ENCODE assay signal across 15 cellular contexts in genomic region chr4:105184316-105184988, GRCh38. TPM values are rescaled to one million over a fixed set of nuclear protein-coding genes. Genes with fewer than 3 reads are reported as not detected.
DNase-seq lines count a peak whose midpoint lies in the region; ATAC-seq, FAIRE-seq and TF ChIP-seq lines count a peak whose summit lies in the region.
"Had no signal": no experiment of that assay in that cellular context is flagged by ENCODE, and none has a peak within 500 bp of the region (broad histone marks: within the 10 kb centered on the region; RNA-seq: fewer than 3 reads in every experiment).

No MANE protein-coding gene starts in this region.

- intact Hi-C loops in kidney (cut with DNase I): no loop called here

- ATAC-seq in T-helper 17 cell: no peak
- ATAC-seq in stimulated activated naive B cell treated with anti-CD40 and anti-IgM and Interleukin-4, amounts not matched to agents 10 μg/mL and 1 μg/mL and 100 μg/mL, for 72 hours (replicated peaks): no peak
- no peak for ATAC-seq in HG03354 (IDR thresholded peaks at IDR 0.05; ENCODE audit: poor library complexity, severe bottlenecking, unreplicated experiment)

- no peak overlapping the region for H3K4me3 ChIP-seq in kidney (ENCODE audit: low read length in 2 of 2)

- TF ChIP-seq CTCF in kidney (IDR thresholded peaks at IDR 0.05; ENCODE audit: borderline replicate concordance, extremely low read depth, insufficient read depth): no peak

- no peak overlapping the region for H3K27ac Mint-ChIP-seq in activated naive CD4-positive, alpha-beta T cell treated with anti-CD3 and anti-CD28 coated beads, Interleukin-2, amount 50 U/mL, for 24 hours
- H3K27ac Mint-ChIP-seq in T-helper 17 cell: peak overlapping the region; percentile 44
- peak overlapping the region; percentile 16 for H3K27ac Mint-ChIP-seq in stimulated activated naive B cell treated with anti-CD40 and anti-IgM and Interleukin-4, amounts not matched to agents 10 μg/mL and 1 μg/mL and 100 μg/mL, for 72 hours

- DNase-seq in activated naive CD4-positive, alpha-beta T cell (lab: John Stamatoyannopoulos, UW): no peak
- DNase-seq in T-helper 17 cell (no peak), kidney (no peak), foreskin melanocyte (no peak)
- DNase-seq in stimulated activated naive B cell treated with anti-CD40 and anti-IgM and Interleukin-4, amounts not matched to agents 10 μg/mL and 1 μg/mL and 100 μg/mL, for 72 hours: no peak
- DNase-seq in stimulated activated CD4-positive, alpha-beta T cell treated with anti-CD3 and anti-CD28 coated beads, Interleukin-4, amount 100 ng/mL, for 24 hours: no peak
- DNase-seq: DMS 273 treated with DMSO at 0.1 percent for 48 hours, erythroblast, NCI-H1417 treated with DMSO at 0.1 percent for 48 hours, NCI-H526 treated with DMSO at 0.1 percent for 48 hours, trophoblast cell had no signal

- H3K36me3 Mint-ChIP-seq in activated naive CD4-positive, alpha-beta T cell treated with anti-CD3 and anti-CD28 coated beads, Interleukin-2, amount 50 U/mL, for 24 hours: peaks cover 9% of the 10 kb centered on the region
- peaks cover 5% of the 10 kb centered on the region for H3K36me3 Mint-ChIP-seq in T-helper 17 cell (ENCODE audit: low read depth)
- H3K36me3 Mint-ChIP-seq in stimulated activated naive B cell treated with anti-CD40 and anti-IgM and Interleukin-4, amounts not matched to agents 10 μg/mL and 1 μg/mL and 100 μg/mL, for 72 hours: peaks cover 15 to 31% of the 10 kb centered on the region in 2 donors

- peak overlapping the region; percentile 47 for H3K4me3 Mint-ChIP-seq in activated naive CD4-positive, alpha-beta T cell treated with anti-CD3 and anti-CD28 coated beads, Interleukin-2, amount 50 U/mL, for 24 hours
- no peak overlapping the region for H3K4me3 Mint-ChIP-seq in T-helper 17 cell
- no peak overlapping the region for H3K4me3 Mint-ChIP-seq in stimulated activated naive B cell treated with anti-CD40 and anti-IgM and Interleukin-4, amounts not matched to agents 10 μg/mL and 1 μg/mL and 100 μg/mL, for 72 hours
- H3K4me3 Mint-ChIP-seq: central memory CD8-positive, alpha-beta T cell had no signal

- peaks cover 0 to 7% of the 10 kb centered on the region in 2 donors for H3K4me1 ChIP-seq in kidney (ENCODE audit: control insufficient read depth in 1 of 2, insufficient read depth in 1 of 2, low read depth in 1 of 2, low read length in 2 of 2)

- no peak overlapping the region for H3K27ac ChIP-seq in kidney (ENCODE audit: low read depth in 2 of 2, low read length in 2 of 2)
- H3K27ac ChIP-seq: RWPE1 had no signal

- H3K9me3 ChIP-seq in T-helper 17 cell (ENCODE audit: control insufficient read depth, low read length, poor library complexity, severe bottlenecking) (no peaks in the 10 kb centered on the region), kidney (ENCODE audit: control insufficient read depth in 1 of 2, low read length in 2 of 2) (no peaks in the 10 kb centered on the region)

- FAIRE-seq in kidney (lab: Jason Lieb, UNC): peak; percentile 6

- H3K4me1 Mint-ChIP-seq in activated naive CD4-positive, alpha-beta T cell treated with anti-CD3 and anti-CD28 coated beads, Interleukin-2, amount 50 U/mL, for 24 hours: peaks cover 71% of the 10 kb centered on the region
- H3K4me1 Mint-ChIP-seq in T-helper 17 cell: peaks cover 28% of the 10 kb centered on the region
- peaks cover 21 to 56% of the 10 kb centered on the region in 2 donors for H3K4me1 Mint-ChIP-seq in stimulated activated naive B cell treated with anti-CD40 and anti-IgM and Interleukin-4, amounts not matched to agents 10 μg/mL and 1 μg/mL and 100 μg/mL, for 72 hours

- H3K9me3 Mint-ChIP-seq in activated naive CD4-positive, alpha-beta T cell treated with anti-CD3 and anti-CD28 coated beads, Interleukin-2, amount 50 U/mL, for 24 hours: peaks cover 3% of the 10 kb centered on the region
- peaks cover 0 to 2% of the 10 kb centered on the region in 2 donors for H3K9me3 Mint-ChIP-seq in stimulated activated naive B cell treated with anti-CD40 and anti-IgM and Interleukin-4, amounts not matched to agents 10 μg/mL and 1 μg/mL and 100 μg/mL, for 72 hours
- H3K9me3 Mint-ChIP-seq: central memory CD8-positive, alpha-beta T cell had no signal

- no peaks in the 10 kb centered on the region for H3K36me3 ChIP-seq in kidney (ENCODE audit: control insufficient read depth in 1 of 2, insufficient read depth in 2 of 2, low read length in 2 of 2)

- no peak overlapping the region for H3K9ac ChIP-seq in kidney (ENCODE audit: low read length in 2 of 2)

- no peaks in the 10 kb centered on the region for H3K27me3 Mint-ChIP-seq in activated naive CD4-positive, alpha-beta T cell treated with anti-CD3 and anti-CD28 coated beads, Interleukin-2, amount 50 U/mL, for 24 hours
- H3K27me3 Mint-ChIP-seq in T-helper 17 cell: no peaks in the 10 kb centered on the region
- H3K27me3 Mint-ChIP-seq in stimulated activated naive B cell treated with anti-CD40 and anti-IgM and Interleukin-4, amounts not matched to agents 10 μg/mL and 1 μg/mL and 100 μg/mL, for 72 hours: no peaks in the 10 kb centered on the region
- H3K27me3 Mint-ChIP-seq: central memory CD8-positive, alpha-beta T cell had no signal

RNA-seq across cellular contexts. Expression of gene TET2, which starts 37.8 kb away (rescaled TPM):
- total RNA-seq in T-helper 17 cell (10 to 100 TPM; 41.1 to 53.2 TPM), kidney (31.5 TPM)
- 1.8 TPM for polyA plus RNA-seq in kidney (ENCODE audit: insufficient read depth, low read depth, low replicate concordance)
